21 cellular contexts compared by ENCODE assay signal in genomic region chr6:31878222-31878621, GRCh38. TPM values are rescaled to one million over a fixed set of nuclear protein-coding genes. Genes with fewer than 3 reads are reported as not detected.
DNase-seq lines count a peak whose midpoint lies in the region; ATAC-seq, FAIRE-seq and TF ChIP-seq lines count a peak whose summit lies in the region.
"Had no signal": no experiment of that assay in that cellular context is flagged by ENCODE, and none has a peak within 500 bp of the region (broad histone marks: within the 10 kb centered on the region; RNA-seq: fewer than 3 reads in every experiment).

No MANE protein-coding gene starts in this region.

- H3K27me3 Mint-ChIP-seq in Caco-2 (ENCODE audit: insufficient read depth, unreplicated experiment) (no peaks in the 10 kb centered on the region), progenitor cell of endocrine pancreas (no peaks in the 10 kb centered on the region)
- H3K27me3 Mint-ChIP-seq: stimulated activated naive CD8-positive, alpha-beta T cell treated with anti-CD3 and anti-CD28 coated beads, Interleukin-15, Interleukin-2, amounts not matched to agents 100 ng/mL and 50 ng/mL, for 24 hours had no signal

- H3K4me3 Mint-ChIP-seq in Caco-2 (ENCODE audit: unreplicated experiment) (no peak overlapping the region), progenitor cell of endocrine pancreas (ENCODE audit: low read depth) (peak overlapping the region; percentile 60)
- H3K4me3 Mint-ChIP-seq: stimulated activated naive CD8-positive, alpha-beta T cell treated with anti-CD3 and anti-CD28 coated beads, Interleukin-15, Interleukin-2, amounts not matched to agents 100 ng/mL and 50 ng/mL, for 24 hours had no signal

- no peak for TF ChIP-seq POLR2A in ovary (IDR thresholded peaks at IDR 0.05)
- no peak for TF ChIP-seq POLR2A in GM12892 (IDR thresholded peaks at IDR 0.05; ENCODE audit: low read depth, low read length)

- H3K36me3 Mint-ChIP-seq in Caco-2 (ENCODE audit: insufficient read depth, unreplicated experiment) (peaks cover 25% of the 10 kb centered on the region), progenitor cell of endocrine pancreas (ENCODE audit: insufficient read depth) (peaks cover 14% of the 10 kb centered on the region)

- H3K36me3 ChIP-seq in Caco-2 (ENCODE audit: control insufficient read depth, insufficient read depth, low read length) (no peaks in the 10 kb centered on the region; the same call in 1 of the 2 replicates), Panc1 (ENCODE audit: control insufficient read depth, insufficient read depth, low read length) (no peaks in the 10 kb centered on the region), ovary (no peaks in the 10 kb centered on the region)

- DNase-seq in Caco-2 (no peak), Panc1 (ENCODE audit: low read depth, low spot score) (no peak), progenitor cell of endocrine pancreas (ENCODE audit: low spot score, unreplicated experiment) (no peak), ovary (no peak), KG1 (lab: John Stamatoyannopoulos, UW) (no peak), GM12892 (ENCODE audit: insufficient read length) (no peak)
- DNase-seq: activated CD4-positive, CD25-positive, alpha-beta regulatory T cell; activated effector memory CD4-positive, alpha-beta T cell treated with Interleukin-2 at 50 U/mL for 16 hours; amygdala; esophagus squamous epithelium; head of caudate nucleus; kidney glomerular epithelial cell; NCI-H1092; NCI-H2171 treated with DMSO at 0.1 percent for 48 hours; T-helper 1 cell had no signal

- intact Hi-C loops in Caco-2 (cut with micrococcal nuclease; ENCODE audit: unreplicated experiment) = no loop called here
- intact Hi-C loops in Panc1 (cut with micrococcal nuclease; ENCODE audit: unreplicated experiment) = no loop called here
- intact Hi-C loops in ovary (cut with DNase I) = no loop called here

- CTCF ChIA-PET in Caco-2 (lab: Charles Lee) (no interaction called here), Panc1 (lab: Charles Lee) (no interaction called here)

- BruUV-seq in Caco-2 (replicated peaks; lab: Mats Ljungman, UMichigan) (no TSS peak), Panc1 (replicated peaks; lab: Mats Ljungman, UMichigan) (no TSS peak)

- no peak for FAIRE-seq in GM12892 (lab: Jason Lieb, UNC)
- FAIRE-seq: colon, GM12878, K562 had no signal

- ATAC-seq in Panc1 (no peak), GM18517 (IDR thresholded peaks at IDR 0.05; ENCODE audit: unreplicated experiment) (no peak)
- ATAC-seq: GM12878 had no signal

- in situ Hi-C loops in Panc1 (cut with HindIII; ENCODE audit: low pct_unique_long_range_greater_than_20kb, low sequenced_read_pairs) = no loop called here

- H3K27me3 ChIP-seq in Caco-2 (replicated peaks; ENCODE audit: control insufficient read depth, insufficient read depth, low read length) (no peaks in the 10 kb centered on the region), Panc1 (ENCODE audit: control insufficient read depth, insufficient read depth, low read length) (no peaks in the 10 kb centered on the region), ovary (no peaks in the 10 kb centered on the region)
- H3K27me3 ChIP-seq: esophagus squamous epithelium had no signal

- H3K4me1 ChIP-seq in Caco-2 (peaks cover 15% of the 10 kb centered on the region; the same call in 1 of the 2 replicates), Panc1 (ENCODE audit: control insufficient read depth, insufficient read depth, low read length) (peaks cover 37% of the 10 kb centered on the region), ovary (ENCODE audit: insufficient read depth) (no peaks in the 10 kb centered on the region)

- no peak for TF ChIP-seq EP300 in ovary (IDR thresholded peaks at IDR 0.05)

- H3K4me3 ChIP-seq in Caco-2 (ENCODE audit: low read depth, low read length) = no peak overlapping the region
- H3K4me3 ChIP-seq in Panc1 (ENCODE audit: low read depth in 2 of 2, low read length in 2 of 2) = no peak overlapping the region
- H3K4me3 ChIP-seq in iPS-18c (ENCODE audit: insufficient read depth, low read depth, low read length) = peak overlapping the region; percentile 3; the same call in 1 of the 2 replicates
- no peak overlapping the region for H3K4me3 ChIP-seq in ovary
- H3K4me3 ChIP-seq: GM12878, K562 had no signal

- H3K4me1 Mint-ChIP-seq in Caco-2 (ENCODE audit: low read depth, unreplicated experiment) (peaks cover 8% of the 10 kb centered on the region), progenitor cell of endocrine pancreas (ENCODE audit: low read depth) (peaks cover 17% of the 10 kb centered on the region)

- POLR2A ChIA-PET in Caco-2 (lab: Charles Lee) = no interaction called here
- POLR2A ChIA-PET in Panc1 (lab: Charles Lee) = no interaction called here

- 84 to 94% (median 89%) methylated on average over 3 of the region's 3 CpGs for WGBS in ovary, 3 donors

- TF ChIP-seq CTCF in Caco-2 (IDR thresholded peaks at IDR 0.05; ENCODE audit: insufficient read depth in 1 of 2, low read depth in 1 of 2, low read length in 1 of 2, severe bottlenecking in 1 of 2, unreplicated experiment in 1 of 2) = no peak
- TF ChIP-seq CTCF in Panc1 (IDR thresholded peaks at IDR 0.05) = no peak
- no peak for TF ChIP-seq CTCF in progenitor cell of endocrine pancreas (IDR thresholded peaks at IDR 0.05; ENCODE audit: unreplicated experiment)
- no peak for TF ChIP-seq CTCF in ovary (IDR thresholded peaks at IDR 0.05)

- H3K27ac ChIP-seq in Panc1 (ENCODE audit: low read length) (peak overlapping the region; percentile 77), ovary (peak overlapping the region in 1 of 2 donors; percentile 31)

- peak overlapping the region; percentile 84 for H3K27ac Mint-ChIP-seq in Caco-2 (ENCODE audit: unreplicated experiment)
- peak overlapping the region; percentile 91 for H3K27ac Mint-ChIP-seq in progenitor cell of endocrine pancreas
- H3K27ac Mint-ChIP-seq: stimulated activated naive CD8-positive, alpha-beta T cell treated with anti-CD3 and anti-CD28 coated beads, Interleukin-15, Interleukin-2, amounts not matched to agents 100 ng/mL and 50 ng/mL, for 24 hours had no signal

- H3K9me3 ChIP-seq in Caco-2 (no peaks in the 10 kb centered on the region), Panc1 (ENCODE audit: control insufficient read depth, insufficient read depth, low read depth, low read length) (no peaks in the 10 kb centered on the region), iPS-18c (ENCODE audit: control insufficient read depth, insufficient read depth, low read length) (no peaks in the 10 kb centered on the region), ovary (no peaks in the 10 kb centered on the region)
- H3K9me3 ChIP-seq: esophagus squamous epithelium had no signal

- no peaks in the 10 kb centered on the region for H3K9me3 Mint-ChIP-seq in Caco-2 (ENCODE audit: unreplicated experiment)
- no peaks in the 10 kb centered on the region for H3K9me3 Mint-ChIP-seq in progenitor cell of endocrine pancreas (ENCODE audit: low read depth)
- H3K9me3 Mint-ChIP-seq: stimulated activated naive CD8-positive, alpha-beta T cell treated with anti-CD3 and anti-CD28 coated beads, Interleukin-15, Interleukin-2, amounts not matched to agents 100 ng/mL and 50 ng/mL, for 24 hours had no signal

RNA-seq across cellular contexts. Expression of gene SLC44A4, which starts 0.6 kb away (rescaled TPM):
- total RNA-seq in Caco-2 (2022) = 0.57 TPM in 1 of 2 replicates, not detected in the other
- 2.7 TPM for total RNA-seq in Panc1 (2021; ENCODE audit: unreplicated experiment)
- polyA plus RNA-seq in Panc1 (2012; ENCODE audit: insufficient read length) = 2.6 TPM
- 17.5 and 19.1 TPM in 2 replicates for total RNA-seq in progenitor cell of endocrine pancreas
- total RNA-seq in ovary = 10 to 100 TPM in 1 of 7 donors, 1 to 10 TPM in 6; 1.4 to 54.8 (median 6.4) TPM
- 1 to 10 TPM; 1.8 to 2.5 TPM for polyA plus RNA-seq in ovary
- not detected for polyA plus RNA-seq in GM12892 (2012; ENCODE audit: missing spikeins)

RNA-seq across cellular contexts. Expression of gene NEU1, which starts 15.6 kb away (rescaled TPM):
- 173 and 176 TPM in 2 replicates for total RNA-seq in Caco-2 (2022)
- total RNA-seq in Panc1 (2021; ENCODE audit: unreplicated experiment) = 111 TPM
- 103 TPM for polyA plus RNA-seq in Panc1 (2012; ENCODE audit: insufficient read length)
- total RNA-seq in progenitor cell of endocrine pancreas = 52.4 and 57.4 TPM in 2 replicates
- 10 to 100 TPM; 23.7 to 35.7 (median 28.2) TPM for total RNA-seq in ovary
- polyA plus RNA-seq in ovary = 10 to 100 TPM; 26.3 to 61.1 TPM
- 15.0 TPM for polyA plus RNA-seq in GM12892 (2012; ENCODE audit: missing spikeins)

RNA-seq across cellular contexts. Expression of gene EHMT2, which starts 19.3 kb away (rescaled TPM):
- total RNA-seq in Caco-2 (2022) (64.3 and 65.7 TPM in 2 replicates), Panc1 (2021; ENCODE audit: unreplicated experiment) (60.4 TPM), progenitor cell of endocrine pancreas (161 and 175 TPM in 2 replicates), ovary (10 to 100 TPM; 23.1 to 71.7 (median 57.7) TPM)
- 91.0 TPM for polyA plus RNA-seq in Panc1 (2012; ENCODE audit: insufficient read length)
- 10 to 100 TPM; 19.7 to 48.4 TPM for polyA plus RNA-seq in ovary
- 31.3 TPM for polyA plus RNA-seq in GM12892 (2012; ENCODE audit: missing spikeins)

RNA-seq across cellular contexts. Expression of gene ZBTB12, which starts 23.7 kb away (rescaled TPM):
- 9.6 and 11.7 TPM in 2 replicates for total RNA-seq in Caco-2 (2022)
- total RNA-seq in Panc1 (2021; ENCODE audit: unreplicated experiment) = 9.4 TPM
- polyA plus RNA-seq in Panc1 (2012; ENCODE audit: insufficient read length) = 13.8 TPM
- total RNA-seq in progenitor cell of endocrine pancreas = 47.1 and 55.5 TPM in 2 replicates
- 10 to 100 TPM in 5 of 7 donors, 1 to 10 TPM in 2; 1.9 to 24.8 (median 10.8) TPM for total RNA-seq in ovary
- 10 to 100 TPM in 1 of 2 donors, 1 to 10 TPM in 1; 2.4 to 10.3 TPM for polyA plus RNA-seq in ovary
- polyA plus RNA-seq in GM12892 (2012; ENCODE audit: missing spikeins) = 2.1 TPM

RNA-seq across cellular contexts. Expression of gene C2, which starts 49.3 kb away (rescaled TPM):
- total RNA-seq in Caco-2 (2022) (4.8 and 4.9 TPM in 2 replicates), Panc1 (2021; ENCODE audit: unreplicated experiment) (1.0 TPM), progenitor cell of endocrine pancreas (0.47 and 0.65 TPM in 2 replicates), ovary (10 to 100 TPM in 4 of 7 donors, 1 to 10 TPM in 3; 1.4 to 23.0 (median 11.4) TPM)
- polyA plus RNA-seq in Panc1 (2012; ENCODE audit: insufficient read length) = 0.90 TPM
- polyA plus RNA-seq in ovary = 10 to 100 TPM in 1 of 2 donors, 1 to 10 TPM in 1; 8.6 to 32.6 TPM
- not detected for polyA plus RNA-seq in GM12892 (2012; ENCODE audit: missing spikeins)
